In genomic region chr7:77351539-77352004, GRCh38 we compare ENCODE assay signal across 9 cellular contexts.
DNase-seq lines count a peak whose midpoint lies in the region; ATAC-seq lines count a peak whose summit lies in the region.
"Had no signal": no experiment of that assay in that cellular context is flagged by ENCODE, and none has a peak within 500 bp of the region (broad histone marks: within the 10 kb centered on the region; RNA-seq: fewer than 3 reads in every experiment).

No MANE protein-coding gene starts in this region.

- peak; percentile 88 for ATAC-seq in HG03103 (IDR thresholded peaks at IDR 0.05; ENCODE audit: low read depth, unreplicated experiment)

- intact Hi-C loops in posterior vena cava (cut with DNase I): no loop called here

- DNase-seq in GM19240 (ENCODE audit: insufficient read length, low spot score): peak; percentile 66
- peak; percentile 53 for DNase-seq in UCSD-AML1 (lab: John Stamatoyannopoulos, UW; ENCODE audit: unreplicated experiment)
- DNase-seq in dermis blood vessel endothelial cell: peak; percentile 72
- peak in 2 of 3 experiments; percentile 9 to 26 for DNase-seq in stimulated activated CD4-positive, alpha-beta T cell treated with anti-CD3 and anti-CD28 coated beads, TNF-alpha, amount 100 ng/mL, for 4 hours (ENCODE audit: low read depth in 3 of 3)
- no peak for DNase-seq in SW 1271 (lab: John Stamatoyannopoulos, UW)
- no peak for DNase-seq in posterior vena cava (ENCODE audit: low spot score)
- DNase-seq in DMS153 treated with DMSO at 0.1 percent for 48 hours (lab: John Stamatoyannopoulos, UW; ENCODE audit: unreplicated experiment): no peak
- DNase-seq: pancreas had no signal

Comparison
In these comparisons a context has a peak if more than half of its experiments do, and no peak if none do; other contexts are left out.
1. DNase-seq: peak in GM19240 (single experiment), UCSD-AML1 (single experiment), dermis blood vessel endothelial cell (single experiment) and stimulated activated CD4-positive, alpha-beta T cell treated with anti-CD3 and anti-CD28 coated beads, TNF-alpha, amount 100 ng/mL, for 4 hours (2 of 3); none in SW 1271 (0 of 2), posterior vena cava (single experiment) and DMS153 treated with DMSO at 0.1 percent for 48 hours (single experiment).